In genomic region chr19:41734156-41734555, GRCh38 we compare ENCODE assay signal across 17 cellular contexts. TPM values are rescaled to one million over a fixed set of nuclear protein-coding genes. Genes with fewer than 3 reads are reported as not detected.
A peak's percentile ranks its signal among the peaks of the same experiment; 100 is the strongest.
DNase-seq lines count a peak whose midpoint lies in the region; ATAC-seq, FAIRE-seq and TF ChIP-seq lines count a peak whose summit lies in the region.
"Had no signal": no experiment of that assay in that cellular context is flagged by ENCODE, and none has a peak within 500 bp of the region (broad histone marks: within the 10 kb centered on the region; RNA-seq: fewer than 3 reads in every experiment).

No MANE protein-coding gene starts in this region.

- H3K4me1 ChIP-seq in pancreas, result no peaks in the 10 kb centered on the region
- H3K4me1 ChIP-seq: SJSA1 had no signal

- no peak overlapping the region for H3K4me3 ChIP-seq in pancreas
- H3K4me3 ChIP-seq: GM12878, SJSA1 had no signal

- no peaks in the 10 kb centered on the region for H3K36me3 ChIP-seq in pancreas
- H3K36me3 ChIP-seq: SJSA1 had no signal

- ATAC-seq in pancreas (no peak), esophagus mucosa (no peak)
- ATAC-seq: GM12878 had no signal

- H3K27ac ChIP-seq in epithelial cell of prostate (peak overlapping the region; percentile 60), pancreas (no peak overlapping the region)
- H3K27ac ChIP-seq: SJSA1 had no signal

- no peak for TF ChIP-seq CTCF in pancreas (IDR thresholded peaks at IDR 0.05)

- no peaks in the 10 kb centered on the region for H3K27me3 ChIP-seq in pancreas

- DNase-seq in COR-L47 (lab: John Stamatoyannopoulos, UW), result peak; percentile 64
- DNase-seq in DMS79 treated with DMSO at 0.1 percent for 48 hours (lab: John Stamatoyannopoulos, UW), result peak; percentile 86
- DNase-seq in epithelial cell of prostate (ENCODE audit: low read depth, low spot score), result no peak
- DNase-seq in pancreas, result no peak
- DNase-seq in GM19238 (ENCODE audit: insufficient read length, low spot score), result no peak
- DNase-seq in SKM-1 treated with dmso at 0.1 percent for 144 hours (lab: John Stamatoyannopoulos, UW; ENCODE audit: unreplicated experiment), result no peak
- DNase-seq: CD8-positive, alpha-beta memory T cell; H9; Karpas-422; NCI-H2171; NCI-H82; RPMI8226 had no signal

- FAIRE-seq in pancreas (lab: Jason Lieb, UNC), result peak; percentile 43
- FAIRE-seq: GM12878 had no signal

- intact Hi-C loops in pancreas (cut with DNase I), result no loop called here

- H3K9me3 ChIP-seq in pancreas, result no peaks in the 10 kb centered on the region
- H3K9me3 ChIP-seq: SJSA1 had no signal

- 53 to 70% methylated on average over 4 of the region's 4 CpGs for WGBS in pancreas, 2 donors

RNA-seq across cellular contexts. Expression of gene CEACAM6, which starts 21.2 kb away (rescaled TPM):
- total RNA-seq in pancreas (1 to 10 TPM; 3.6 to 9.0 (median 8.0) TPM), esophagus mucosa (268 TPM)
- 1 to 10 TPM in 1 of 2 donors, under 1 TPM in 1; 0.68 to 1.7 TPM for polyA plus RNA-seq in pancreas
- total RNA-seq: CD8-positive, alpha-beta memory T cell; G401; H9; SJSA1 had no signal
- polyA plus RNA-seq: BJ; CD8-positive, alpha-beta memory T cell; GM12878 had no signal

RNA-seq across cellular contexts. Expression of gene CEACAM5, which starts 25.7 kb away (rescaled TPM):
- total RNA-seq in pancreas, result 1 to 10 TPM in 1 of 6 donors, under 1 TPM in 2, not detected in 3; 0.12 to 5.8 (median 0.32) TPM
- under 1 TPM; 0.02 to 0.30 TPM for polyA plus RNA-seq in pancreas
- total RNA-seq in esophagus mucosa, result 369 TPM
- total RNA-seq: CD8-positive, alpha-beta memory T cell; G401; H9; SJSA1 had no signal
- polyA plus RNA-seq: BJ; CD8-positive, alpha-beta memory T cell; GM12878 had no signal

RNA-seq across cellular contexts. Expression of gene CEACAM7, which starts 46.1 kb away (rescaled TPM):
- 1 to 10 TPM; 1.5 to 6.4 (median 2.6) TPM for total RNA-seq in pancreas
- polyA plus RNA-seq in pancreas, result 1 to 10 TPM; 1.2 to 3.8 TPM
- 71.9 TPM for total RNA-seq in esophagus mucosa
- total RNA-seq: CD8-positive, alpha-beta memory T cell; G401; GM12878; H9; SJSA1 had no signal
- polyA plus RNA-seq: BJ; CD8-positive, alpha-beta memory T cell; GM12878 had no signal

Comparison
In these comparisons a context has a peak if more than half of its experiments do, and no peak if none do; other contexts are left out.
1. DNase-seq: peak in COR-L47 (single experiment) and DMS79 treated with DMSO at 0.1 percent for 48 hours (single experiment); none in epithelial cell of prostate (single experiment), pancreas (0 of 6), GM19238 (single experiment) and SKM-1 treated with dmso at 0.1 percent for 144 hours (single experiment).
2. RNA of gene CEACAM6, which starts 21.2 kb away (total RNA-seq): 268 TPM in esophagus mucosa (single experiment); 3.6 to 9.0 TPM in pancreas; every median in the first group is over 10 times any median in the second.
3. RNA of gene CEACAM5, which starts 25.7 kb away (total RNA-seq): 369 TPM in esophagus mucosa (single experiment); 0.12 to 5.8 TPM in pancreas; every median in the first group is over 10 times any median in the second.